Comparison of ENCODE assay signal across 9 cellular contexts in genomic region chr1:215082532-215083407, GRCh38. TPM values are rescaled to one million over a fixed set of nuclear protein-coding genes. Genes with fewer than 3 reads are reported as not detected.
DNase-seq lines count a peak whose midpoint lies in the region; ATAC-seq, FAIRE-seq and TF ChIP-seq lines count a peak whose summit lies in the region.
"Had no signal": no experiment of that assay in that cellular context is flagged by ENCODE, and none has a peak within 500 bp of the region (broad histone marks: within the 10 kb centered on the region; RNA-seq: fewer than 3 reads in every experiment).

Gene KCNK2, plus strand, starts transcription at chr1:215082737. Its CDS starts 649 bp downstream, at chr1:215083386.

- H3K4me3 ChIP-seq in A673 (ENCODE audit: low read depth, low read length, poor library complexity, severe bottlenecking) (no peak within 1 kb of the TSS), lower leg skin (ENCODE audit: low read depth, poor library complexity, severe bottlenecking) (peak within 1 kb of the TSS; percentile 27)

- no peak within 1 kb of the TSS for H3K27ac ChIP-seq in A673 (ENCODE audit: low read depth, low read length, poor library complexity, severe bottlenecking)

- H3K9me3 ChIP-seq in A673 (ENCODE audit: low read depth, low read length, poor library complexity, severe bottlenecking), result no peaks in the 10 kb centered on the region

- no peaks in the 10 kb centered on the region for H3K36me3 ChIP-seq in A673 (ENCODE audit: insufficient read depth, low read length, poor library complexity, severe bottlenecking)

- no peaks in the 10 kb centered on the region for H3K4me1 ChIP-seq in A673 (ENCODE audit: insufficient read depth, low read length, poor library complexity, severe bottlenecking)

- 0 to 2% methylated on average over 74 to 84 of the region's 88 CpGs for WGBS in lower leg skin, 2 donors

- peak; percentile 16 for DNase-seq in A673 (ENCODE audit: low spot score)
- DNase-seq in HCEC 1CT, result peak; percentile 56
- DNase-seq in lower leg skin (ENCODE audit: low spot score in 2 of 2), result peak in 1 of 2 donors; percentile 22
- DNase-seq in ureter (ENCODE audit: low spot score), result peak; percentile 45
- DNase-seq in globus pallidus (ENCODE audit: low spot score), result no peak
- DNase-seq in GM12892 (ENCODE audit: insufficient read length), result no peak

- peaks cover 0 to 2% (median 0%) of the 10 kb centered on the region in 5 experiments for H3K9me3 Mint-ChIP-seq in brain

- CTCF ChIA-PET in A673 (lab: Charles Lee), result no interaction called here

- BruUV-seq in A673 (replicated peaks; lab: Mats Ljungman, UMichigan), result no TSS peak

- H3K4me3 Mint-ChIP-seq in brain, result peak within 1 kb of the TSS; percentile 88 to 94 (median 91)

- peak within 1 kb of the TSS; percentile 10 to 91 (median 87) for H3K27ac Mint-ChIP-seq in brain

- no peak for TF ChIP-seq POLR2A in lower leg skin (IDR thresholded peaks at IDR 0.05)
- TF ChIP-seq POLR2A in GM12892 (IDR thresholded peaks at IDR 0.05; ENCODE audit: low read depth, low read length), result no peak

- POLR2A ChIA-PET in A673 (lab: Charles Lee; ENCODE audit: low non-redundant PET), result no interaction called here

- no peak for TF ChIP-seq CTCF in A673 (conservative IDR thresholded peaks at IDR 0.05; ENCODE audit: low read depth, low read length)
- TF ChIP-seq CTCF in brain (conservative IDR thresholded peaks at IDR 0.05), result no peak
- TF ChIP-seq CTCF in lower leg skin (IDR thresholded peaks at IDR 0.05), result no peak

- intact Hi-C loops in A673 (cut with micrococcal nuclease; ENCODE audit: unreplicated experiment), result no loop called here
- intact Hi-C loops in lower leg skin (cut with DNase I; ENCODE audit: low total_unique reads), result no loop called here

- peaks cover 4% of the 10 kb centered on the region for H3K36me3 Mint-ChIP-seq in brain

- peaks cover 96% of the 10 kb centered on the region for H3K27me3 ChIP-seq in A673 (replicated peaks; ENCODE audit: insufficient read depth, low read depth, low read length, poor library complexity)

- ATAC-seq in GM18867 (IDR thresholded peaks at IDR 0.05; ENCODE audit: unreplicated experiment), result no peak

- no peak for FAIRE-seq in GM12892 (lab: Jason Lieb, UNC)
- FAIRE-seq: GM18507 had no signal

- peaks cover 18% of the 10 kb centered on the region for H3K4me1 Mint-ChIP-seq in brain

- peaks cover 59% of the 10 kb centered on the region for H3K27me3 Mint-ChIP-seq in brain

RNA-seq across cellular contexts. Expression of gene KCNK2, which starts in this region (rescaled TPM):
- total RNA-seq in A673 (2021), result not detected in 2 replicates
- polyA plus RNA-seq in brain (ENCODE audit: insufficient read depth, low read depth, low replicate concordance), result 1.3 TPM
- 1 to 10 TPM in 3 of 4 donors, under 1 TPM in 1; 0.34 to 5.6 (median 3.9) TPM for total RNA-seq in lower leg skin
- 7.2 TPM for total RNA-seq in ureter
- 0.19 TPM for polyA plus RNA-seq in GM12892 (2012; ENCODE audit: missing spikeins)

Comparison
In these comparisons a context has a peak if more than half of its experiments do, and no peak if none do; other contexts are left out.
1. Peak in DNase-seq in A673; RNA of the gene not detected or under 1 TPM.
2. DNase-seq: peak in HCEC 1CT (single experiment) and ureter (single experiment); none in globus pallidus (single experiment) and GM12892 (single experiment).